Comparison of ENCODE assay signal across 8 cellular contexts in genomic region chr20:43304598-43304997, GRCh38.
"Had no signal": no experiment of that assay in that cellular context is flagged by ENCODE, and none has a peak within 500 bp of the region (broad histone marks: within the 10 kb centered on the region; RNA-seq: fewer than 3 reads in every experiment).

No MANE protein-coding gene starts in this region.

- ATAC-seq: GM12878 had no signal

- DNase-seq: GDM1, GF-D8 had no signal

- H3K4me3 ChIP-seq: GM12878 had no signal

- FAIRE-seq: G401.6, GM12878, GM12891, GM12892, GM18507, GM19239 had no signal
